ENCODE assay signal across 1 cellular context in genomic region chr2:47162780-47163179, GRCh38.
TF ChIP-seq lines count a peak whose summit lies in the region.

No MANE protein-coding gene starts in this region.

TF ChIP-seq in K562, 482 proteins besides CTCF, POLR2A, EP300 and RAD21:
- TF ChIP-seq ZNF740 (CRISPR knock-in tag; IDR thresholded peaks at IDR 0.05) = no peak
- TF ChIP-seq ZNF740 (tag; IDR thresholded peaks at IDR 0.05) = no peak
- TF ChIP-seq ZNF316 (IDR thresholded peaks at IDR 0.05) = peak; percentile 45
